11 cellular contexts compared by ENCODE assay signal in the genomic region with DNA sequence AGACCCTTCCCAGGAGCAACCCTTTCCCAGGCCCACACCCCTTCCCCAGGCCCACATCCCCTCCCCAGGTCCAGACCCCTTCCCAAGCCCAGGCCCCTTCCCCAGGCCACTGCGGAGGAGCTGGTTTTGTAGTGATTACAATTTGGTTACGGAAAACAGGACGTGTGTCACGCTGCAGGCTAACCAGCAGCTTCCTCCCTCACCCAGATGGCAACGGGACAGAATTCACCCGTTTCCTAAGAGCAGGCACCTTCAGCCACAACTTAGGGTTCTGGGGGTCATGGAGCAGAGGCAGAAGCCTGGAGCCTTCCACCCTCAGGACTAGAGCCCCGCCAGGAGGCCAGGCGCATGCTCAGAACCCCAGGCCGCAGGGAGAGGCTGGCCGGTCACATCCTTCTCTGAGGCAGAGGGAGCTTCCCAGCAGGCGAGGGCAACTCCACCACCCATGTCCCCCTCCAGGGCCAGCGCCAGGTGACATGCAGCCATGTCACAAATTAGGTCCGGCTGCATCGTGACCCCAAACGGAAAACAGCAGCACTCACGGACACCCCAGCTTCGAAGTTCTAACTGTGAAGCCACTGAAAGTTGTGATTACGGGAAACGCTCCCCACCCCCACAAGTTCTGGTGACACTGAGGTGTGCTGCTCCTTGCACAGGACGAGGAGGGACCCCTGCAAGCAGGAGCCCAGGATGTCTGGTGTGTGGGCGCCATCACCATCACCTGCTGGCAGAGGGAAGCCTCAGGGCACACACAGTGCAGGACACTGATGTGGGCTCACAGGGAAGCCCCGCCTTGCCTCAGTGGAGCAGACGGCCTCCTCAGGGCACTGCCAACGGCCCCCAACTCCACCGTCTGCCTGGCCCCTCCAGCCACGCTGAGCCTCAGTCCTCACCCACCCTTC. TPM values are rescaled to one million over a fixed set of nuclear protein-coding genes. Genes with fewer than 3 reads are reported as not detected.
DNase-seq lines count a peak whose midpoint lies in the region; ATAC-seq and TF ChIP-seq lines count a peak whose summit lies in the region.
"Had no signal": no experiment of that assay in that cellular context is flagged by ENCODE, and none has a peak within 500 bp of the region (broad histone marks: within the 10 kb centered on the region; RNA-seq: fewer than 3 reads in every experiment).

No MANE protein-coding gene starts in this region.

- CTCF ChIA-PET in CD4-positive, alpha-beta memory T cell (lab: Charles Lee; ENCODE audit: partially characterized antibody): interaction anchor here (1.4 kb wide), 1 partner anchor 113 kb away, joined by 3 read pairs; no protein-coding TSS in a partner anchor

- H3K27me3 Mint-ChIP-seq in CD4-positive, alpha-beta memory T cell: no peaks in the 10 kb centered on the region
- no peaks in the 10 kb centered on the region for H3K27me3 Mint-ChIP-seq in activated T-cell treated with anti-CD3 and anti-CD28 coated beads, Interleukin-2, amount 50 U/mL, for 24 hours

- intact Hi-C loops in CD4-positive, alpha-beta memory T cell (cut with micrococcal nuclease): no loop called here
- intact Hi-C loops in mucosa of descending colon (cut with DNase I, micrococcal nuclease): no loop called here
- intact Hi-C loops in testis (cut with DNase I; ENCODE audit: low total_unique reads): no loop called here

- peak; percentile 27 for ATAC-seq in GM21529 (IDR thresholded peaks at IDR 0.05; ENCODE audit: unreplicated experiment)
- peak; percentile 28 for ATAC-seq in mucosa of descending colon

- no peak for TF ChIP-seq POLR2A in testis (IDR thresholded peaks at IDR 0.05)

- peak overlapping the region in 1 of 2 donors; percentile 19 for H3K4me3 ChIP-seq in CD4-positive, alpha-beta memory T cell (ENCODE audit: low read length in 2 of 2)
- H3K4me3 ChIP-seq in mucosa of descending colon (no peak overlapping the region), testis (no peak overlapping the region)
- H3K4me3 ChIP-seq: stomach had no signal

- peaks cover 15 to 50% (median 31%) of the 10 kb centered on the region in 4 donors for H3K4me1 Mint-ChIP-seq in CD4-positive, alpha-beta memory T cell
- peaks cover 42% of the 10 kb centered on the region for H3K4me1 Mint-ChIP-seq in activated T-cell treated with anti-CD3 and anti-CD28 coated beads, Interleukin-2, amount 50 U/mL, for 24 hours (ENCODE audit: low read depth)

- peaks cover 0 to 2% of the 10 kb centered on the region in 2 donors for H3K36me3 Mint-ChIP-seq in CD4-positive, alpha-beta memory T cell
- peaks cover 5% of the 10 kb centered on the region for H3K36me3 Mint-ChIP-seq in activated T-cell treated with anti-CD3 and anti-CD28 coated beads, Interleukin-2, amount 50 U/mL, for 24 hours (ENCODE audit: low read depth)

- peak overlapping the region; percentile 29 to 72 (median 55) for H3K4me3 Mint-ChIP-seq in CD4-positive, alpha-beta memory T cell
- peak overlapping the region; percentile 67 for H3K4me3 Mint-ChIP-seq in activated T-cell treated with anti-CD3 and anti-CD28 coated beads, Interleukin-2, amount 50 U/mL, for 24 hours

- H3K9me3 Mint-ChIP-seq in CD4-positive, alpha-beta memory T cell: no peaks in the 10 kb centered on the region
- no peaks in the 10 kb centered on the region for H3K9me3 Mint-ChIP-seq in activated T-cell treated with anti-CD3 and anti-CD28 coated beads, Interleukin-2, amount 50 U/mL, for 24 hours

- DNase-seq in CD4-positive, alpha-beta memory T cell: no peak
- DNase-seq in activated T-cell treated with anti-CD3 and anti-CD28 coated beads, Interleukin-2, amount 50 U/mL, for 24 hours: peak; percentile 62
- DNase-seq in mucosa of descending colon: no peak
- DNase-seq in testis: no peak
- DNase-seq in Ammon's horn (ENCODE audit: low spot score): no peak
- DNase-seq in cerebellum (ENCODE audit: low spot score): no peak
- no peak for DNase-seq in NCI-H1417 treated with DMSO at 0.1 percent for 48 hours (lab: John Stamatoyannopoulos, UW)
- DNase-seq: KBM-7, NCI-H82, stomach had no signal

- H3K9me3 ChIP-seq in CD4-positive, alpha-beta memory T cell (ENCODE audit: control insufficient read depth in 1 of 2, low read length in 2 of 2): no peaks in the 10 kb centered on the region
- H3K9me3 ChIP-seq in mucosa of descending colon (no peaks in the 10 kb centered on the region), testis (no peaks in the 10 kb centered on the region)
- H3K9me3 ChIP-seq: stomach had no signal

- peak overlapping the region; percentile 46 for H3K27ac ChIP-seq in CD4-positive, alpha-beta memory T cell (ENCODE audit: low read depth, low read length)
- H3K27ac ChIP-seq in testis: no peak overlapping the region

- H3K27me3 ChIP-seq in CD4-positive, alpha-beta memory T cell (ENCODE audit: insufficient read depth, low read length): no peaks in the 10 kb centered on the region
- H3K27me3 ChIP-seq in testis: no peaks in the 10 kb centered on the region
- H3K27me3 ChIP-seq: stomach had no signal

- 81 to 87% methylated on average over 20 to 26 of the region's 26 CpGs for WGBS in testis, 2 donors

- TF ChIP-seq CTCF in mucosa of descending colon (IDR thresholded peaks at IDR 0.05): no peak
- TF ChIP-seq CTCF in testis (IDR thresholded peaks at IDR 0.05): no peak

- peaks cover 32% of the 10 kb centered on the region for H3K4me1 ChIP-seq in CD4-positive, alpha-beta memory T cell (ENCODE audit: insufficient read depth, low read length)
- H3K4me1 ChIP-seq in mucosa of descending colon (ENCODE audit: low read depth) (peaks cover 3% of the 10 kb centered on the region), testis (peaks cover 7% of the 10 kb centered on the region)

- POLR2A ChIA-PET in CD4-positive, alpha-beta memory T cell (lab: Charles Lee; ENCODE audit: partially characterized antibody): interaction anchor here (1.0 to 4.0 kb wide), 4 partner anchors 8 to 44 kb away, joined by 6 to 22 read pairs (median 12); partner anchors contain the start of genes BRF1, BTBD6 and PACS2

- H3K36me3 ChIP-seq in CD4-positive, alpha-beta memory T cell (ENCODE audit: insufficient read depth, low read length): no peaks in the 10 kb centered on the region
- H3K36me3 ChIP-seq in mucosa of descending colon (ENCODE audit: low read depth) (no peaks in the 10 kb centered on the region), testis (ENCODE audit: low read depth, missing control alignments) (no peaks in the 10 kb centered on the region)
- H3K36me3 ChIP-seq: stomach had no signal

- peak overlapping the region in 5 of 7 donors; percentile 22 to 100 (median 59) for H3K27ac Mint-ChIP-seq in CD4-positive, alpha-beta memory T cell
- H3K27ac Mint-ChIP-seq in activated T-cell treated with anti-CD3 and anti-CD28 coated beads, Interleukin-2, amount 50 U/mL, for 24 hours: peak overlapping the region; percentile 88

RNA-seq across cellular contexts. Expression of gene BRF1, which starts 7.7 kb away (rescaled TPM):
- 10 to 100 TPM; 49.7 to 56.0 TPM for total RNA-seq in CD4-positive, alpha-beta memory T cell
- 10 to 100 TPM in 1 of 2 donors, 1 to 10 TPM in 1; 3.0 to 10.2 TPM for polyA plus RNA-seq in CD4-positive, alpha-beta memory T cell
- total RNA-seq in mucosa of descending colon: 10 to 100 TPM; 27.4 to 40.1 (median 34.2) TPM
- 100 to 1,000 TPM in 1 of 2 donors, 10 to 100 TPM in 1; 95.3 to 112 TPM for total RNA-seq in testis
- polyA plus RNA-seq in testis (ENCODE audit: insufficient read depth, low read depth, low replicate concordance): 30.3 TPM
- 70.0 TPM for total RNA-seq in cerebellum

RNA-seq across cellular contexts. Expression of gene PACS2, which starts 21.5 kb away (rescaled TPM):
- 10 to 100 TPM; 70.9 to 76.6 TPM for total RNA-seq in CD4-positive, alpha-beta memory T cell
- 1 to 10 TPM; 1.9 to 7.7 TPM for polyA plus RNA-seq in CD4-positive, alpha-beta memory T cell
- total RNA-seq in mucosa of descending colon (10 to 100 TPM; 71.7 to 84.3 (median 78.9) TPM), testis (100 to 1,000 TPM; 167 to 174 TPM), cerebellum (97.4 TPM)
- 99.2 TPM for polyA plus RNA-seq in testis (ENCODE audit: insufficient read depth, low read depth, low replicate concordance)

RNA-seq across cellular contexts. Expression of gene BTBD6, which starts 44.7 kb away (rescaled TPM):
- 10 to 100 TPM; 52.0 to 56.7 TPM for total RNA-seq in CD4-positive, alpha-beta memory T cell
- polyA plus RNA-seq in CD4-positive, alpha-beta memory T cell: 10 to 100 TPM in 1 of 2 donors, 1 to 10 TPM in 1; 5.4 to 17.4 TPM
- total RNA-seq in mucosa of descending colon: 10 to 100 TPM; 45.7 to 55.8 (median 46.7) TPM
- 10 to 100 TPM; 84.1 to 97.6 TPM for total RNA-seq in testis
- 120 TPM for polyA plus RNA-seq in testis (ENCODE audit: insufficient read depth, low read depth, low replicate concordance)
- total RNA-seq in cerebellum: 25.7 TPM
